Comparison of ENCODE assay signal across 7 cellular contexts in the genomic region with DNA sequence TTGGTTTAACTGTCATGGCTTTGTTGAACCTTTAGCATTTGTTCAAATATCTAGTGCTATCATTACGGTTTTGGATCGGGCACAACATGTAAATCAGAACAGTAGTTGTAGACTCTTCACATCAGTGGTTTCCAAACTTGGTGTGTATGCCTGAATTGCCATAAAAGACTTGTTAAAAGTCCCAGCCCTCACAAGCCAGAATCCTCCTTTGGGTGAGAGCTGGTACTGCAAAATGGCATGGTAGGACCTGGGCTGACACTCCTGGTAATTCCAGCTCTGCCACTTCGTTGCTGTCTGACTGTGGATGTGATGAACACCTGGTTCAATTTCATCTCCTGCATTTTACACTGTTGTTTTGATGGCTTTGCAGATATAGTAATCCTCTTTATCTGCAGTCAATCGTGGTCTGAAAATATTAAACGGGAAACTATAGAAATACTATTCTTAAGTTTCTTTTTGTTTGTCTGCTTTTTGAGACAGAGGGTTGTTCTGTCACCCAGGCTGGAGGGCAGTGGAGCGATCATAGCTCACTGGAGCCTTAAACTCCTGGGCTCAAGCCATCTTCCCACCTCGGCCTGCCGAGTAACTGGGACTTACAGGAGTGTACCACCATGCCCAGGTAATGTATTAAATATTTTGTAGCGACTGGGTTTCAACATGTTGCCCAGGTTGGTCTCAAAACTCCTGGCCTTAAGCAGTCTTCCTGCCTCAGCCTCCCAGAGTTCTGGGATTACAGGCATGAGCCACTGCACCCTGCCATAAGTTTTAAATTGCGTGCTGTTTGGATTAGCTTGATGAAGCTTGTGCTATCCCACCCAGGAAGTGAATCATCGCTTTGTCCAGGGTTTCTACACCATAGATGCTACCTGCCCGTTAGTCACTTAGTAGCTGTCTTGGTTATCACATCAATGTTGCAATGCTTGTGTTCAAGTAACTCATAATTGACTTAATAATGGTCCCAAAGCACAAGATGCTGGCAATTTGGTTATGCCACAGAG.
DNase-seq lines count a peak whose midpoint lies in the region; ATAC-seq and TF ChIP-seq lines count a peak whose summit lies in the region.

No MANE protein-coding gene starts in this region.

- CTCF ChIA-PET in T-cell (lab: Charles Lee): interaction anchor here (0.6 to 3.7 kb wide), 6 partner anchors 16 to 107 kb away, joined by 3 to 28 read pairs (median 3); no protein-coding TSS in a partner anchor

- no peaks in the 10 kb centered on the region for H3K9me3 Mint-ChIP-seq in T-cell

- H3K4me3 ChIP-seq in epithelial cell of esophagus (ENCODE audit: low read length) (no peak overlapping the region), spleen (no peak overlapping the region), dorsolateral prefrontal cortex (no peak overlapping the region)

- no peaks in the 10 kb centered on the region for H3K36me3 ChIP-seq in spleen

- intact Hi-C loops in spleen (cut with DNase I; ENCODE audit: low total_unique reads) (no loop called here), dorsolateral prefrontal cortex (cut with DNase I) (no loop called here)

- TF ChIP-seq POLR2A in spleen (IDR thresholded peaks at IDR 0.05): no peak

- TF ChIP-seq CTCF in GM10266 (IDR thresholded peaks at IDR 0.05; ENCODE audit: control insufficient read depth, insufficient read depth, low read depth, missing control alignments): peak; percentile 21
- TF ChIP-seq CTCF in epithelial cell of esophagus (IDR thresholded peaks at IDR 0.05; ENCODE audit: insufficient read depth, low read depth, low read length, missing control alignments): peak; percentile 77
- TF ChIP-seq CTCF in spleen (IDR thresholded peaks at IDR 0.05 in 8 of 11, conservative IDR thresholded peaks at IDR 0.05 in 3 of 11): peak in 9 of 11 experiments; percentile 11 to 56 (median 44)
- TF ChIP-seq CTCF in dorsolateral prefrontal cortex (IDR thresholded peaks at IDR 0.05 in 54 of 56, conservative IDR thresholded peaks at IDR 0.05 in 2 of 56; ENCODE audit: low read depth in 1 of 56, partially characterized antibody in 56 of 56): peak in 24 of 56 donors; percentile 11 to 45 (median 22)

- no peaks in the 10 kb centered on the region for H3K36me3 Mint-ChIP-seq in T-cell

- H3K27me3 ChIP-seq in spleen (replicated peaks in 1 of 7) (no peaks in the 10 kb centered on the region), dorsolateral prefrontal cortex (no peaks in the 10 kb centered on the region)

- peak overlapping the region; percentile 74 to 78 (median 77) for H3K4me3 Mint-ChIP-seq in T-cell

- no peaks in the 10 kb centered on the region for H3K9me3 ChIP-seq in spleen

- H3K4me1 ChIP-seq in spleen: peaks cover 50 to 100% (median 87%) of the 10 kb centered on the region in 6 donors

- H3K4me1 Mint-ChIP-seq in T-cell: peaks cover 83 to 95% (median 89%) of the 10 kb centered on the region in 3 donors

- DNase-seq in GM10266 (ENCODE audit: extremely low spot score) (no peak), T-cell (peak in 19 of 34 experiments; percentile 17 to 41 (median 26)), epithelial cell of esophagus (ENCODE audit: low read depth) (peak; percentile 99), spleen (no peak), dorsolateral prefrontal cortex (no peak)

- H3K27ac ChIP-seq in spleen: peak overlapping the region; percentile 28 to 86 (median 80)
- peak overlapping the region in 5 of 59 donors; percentile 0 to 36 (median 12) for H3K27ac ChIP-seq in dorsolateral prefrontal cortex

- POLR2A ChIA-PET in T-cell (lab: Charles Lee): interaction anchor here in 1 of 2 donors (1.5 kb wide), 1 partner anchor 25 kb away, joined by 4 read pairs; no protein-coding TSS in a partner anchor

- ATAC-seq in HG03342 (IDR thresholded peaks at IDR 0.05; ENCODE audit: unreplicated experiment) (peak; percentile 67), T-cell (replicated peaks in 1 of 4) (peak; percentile 29 to 81 (median 64)), GM21360 (IDR thresholded peaks at IDR 0.05; ENCODE audit: unreplicated experiment) (no peak)

- H3K27me3 Mint-ChIP-seq in T-cell: no peaks in the 10 kb centered on the region

- H3K27ac Mint-ChIP-seq in T-cell: peak overlapping the region; percentile 98 to 99

- WGBS in spleen, 5 donors: 68 to 83% (median 77%) methylated on average over 12 of the region's 12 CpGs

Comparison
In these comparisons a context has a peak if more than half of its experiments do, and no peak if none do; other contexts are left out.
1. DNase-seq: peak in T-cell (19 of 34) and epithelial cell of esophagus (single experiment); none in GM10266 (single experiment), spleen (single experiment) and dorsolateral prefrontal cortex (0 of 10).